In genomic region chr1:3772027-3772714, GRCh38 we compare ENCODE assay signal across 8 cellular contexts. TPM values are rescaled to one million over a fixed set of nuclear protein-coding genes. Genes with fewer than 3 reads are reported as not detected.
A peak's percentile ranks its signal among the peaks of the same experiment; 100 is the strongest.
DNase-seq lines count a peak whose midpoint lies in the region; ATAC-seq and TF ChIP-seq lines count a peak whose summit lies in the region.

No MANE protein-coding gene starts in this region.

- H3K9me3 ChIP-seq in muscle layer of colon (ENCODE audit: low read length), result no peaks in the 10 kb centered on the region

- H3K9ac ChIP-seq in muscle layer of colon (ENCODE audit: low read length), result peak overlapping the region; percentile 10

- H3K27ac ChIP-seq in muscle layer of colon (ENCODE audit: low read depth, low read length), result peak overlapping the region; percentile 63

- no peak for TF ChIP-seq CTCF in epithelial cell of proximal tubule (conservative IDR thresholded peaks at IDR 0.05; ENCODE audit: low read depth, low read length)

- no peaks in the 10 kb centered on the region for H3K36me3 ChIP-seq in muscle layer of colon (ENCODE audit: insufficient read depth, low read length)

- ATAC-seq in HG03135 (IDR thresholded peaks at IDR 0.05; ENCODE audit: unreplicated experiment), result peak; percentile 68

- H3K27me3 ChIP-seq in muscle layer of colon (ENCODE audit: control insufficient read depth in 1 of 2, insufficient read depth in 2 of 2, low read length in 2 of 2), result no peaks in the 10 kb centered on the region

- peak; percentile 63 for DNase-seq in NCI-H2227 (lab: John Stamatoyannopoulos, UW; ENCODE audit: unreplicated experiment)
- DNase-seq in NCI-H2227 treated with DMSO at 0.1 percent for 48 hours (lab: John Stamatoyannopoulos, UW), result no peak
- DNase-seq in NOMO-1 treated with dmso at 0.1 percent for 144 hours (lab: John Stamatoyannopoulos, UW; ENCODE audit: unreplicated experiment), result peak; percentile 78
- DNase-seq in activated T-cell treated with anti-CD3 and anti-CD28 coated beads for 1 hour (ENCODE audit: low read depth), result peak; percentile 79
- DNase-seq in epithelial cell of proximal tubule (ENCODE audit: low read depth), result no peak
- peak; percentile 66 for DNase-seq in stimulated activated CD8-positive, alpha-beta memory T cell treated with anti-CD3 and anti-CD28 coated beads, Interleukin-7, amount 100 ng/mL, for 24 hours (ENCODE audit: low read depth)

- peaks cover 23% of the 10 kb centered on the region for H3K4me1 ChIP-seq in muscle layer of colon (ENCODE audit: insufficient read depth, low read length)

- H3K4me3 ChIP-seq in epithelial cell of proximal tubule (ENCODE audit: low read depth, low read length) (peak overlapping the region; percentile 66), muscle layer of colon (ENCODE audit: low read depth in 1 of 2, low read length in 2 of 2) (peak overlapping the region; percentile 53 to 80)

RNA-seq across cellular contexts. Expression of gene SMIM1, which starts 0.4 kb away (rescaled TPM):
- total RNA-seq in epithelial cell of proximal tubule, result 3.6 TPM in 1 of 2 replicates, not detected in the other

RNA-seq across cellular contexts. Expression of gene CCDC27, which starts 19.9 kb away (rescaled TPM):
- not detected in 2 replicates for total RNA-seq in epithelial cell of proximal tubule

RNA-seq across cellular contexts. Expression of gene LRRC47, which starts 24.1 kb away (rescaled TPM):
- total RNA-seq in epithelial cell of proximal tubule, result 36.4 and 38.9 TPM in 2 replicates

Comparison
In these comparisons a context has a peak if more than half of its experiments do, and no peak if none do; other contexts are left out.
1. DNase-seq: peak in NCI-H2227 (single experiment), NOMO-1 treated with dmso at 0.1 percent for 144 hours (single experiment), activated T-cell treated with anti-CD3 and anti-CD28 coated beads for 1 hour (single experiment) and stimulated activated CD8-positive, alpha-beta memory T cell treated with anti-CD3 and anti-CD28 coated beads, Interleukin-7, amount 100 ng/mL, for 24 hours (single experiment); none in NCI-H2227 treated with DMSO at 0.1 percent for 48 hours (single experiment) and epithelial cell of proximal tubule (single experiment).